ENCODE assay signal across 8 cellular contexts in the genomic region with DNA sequence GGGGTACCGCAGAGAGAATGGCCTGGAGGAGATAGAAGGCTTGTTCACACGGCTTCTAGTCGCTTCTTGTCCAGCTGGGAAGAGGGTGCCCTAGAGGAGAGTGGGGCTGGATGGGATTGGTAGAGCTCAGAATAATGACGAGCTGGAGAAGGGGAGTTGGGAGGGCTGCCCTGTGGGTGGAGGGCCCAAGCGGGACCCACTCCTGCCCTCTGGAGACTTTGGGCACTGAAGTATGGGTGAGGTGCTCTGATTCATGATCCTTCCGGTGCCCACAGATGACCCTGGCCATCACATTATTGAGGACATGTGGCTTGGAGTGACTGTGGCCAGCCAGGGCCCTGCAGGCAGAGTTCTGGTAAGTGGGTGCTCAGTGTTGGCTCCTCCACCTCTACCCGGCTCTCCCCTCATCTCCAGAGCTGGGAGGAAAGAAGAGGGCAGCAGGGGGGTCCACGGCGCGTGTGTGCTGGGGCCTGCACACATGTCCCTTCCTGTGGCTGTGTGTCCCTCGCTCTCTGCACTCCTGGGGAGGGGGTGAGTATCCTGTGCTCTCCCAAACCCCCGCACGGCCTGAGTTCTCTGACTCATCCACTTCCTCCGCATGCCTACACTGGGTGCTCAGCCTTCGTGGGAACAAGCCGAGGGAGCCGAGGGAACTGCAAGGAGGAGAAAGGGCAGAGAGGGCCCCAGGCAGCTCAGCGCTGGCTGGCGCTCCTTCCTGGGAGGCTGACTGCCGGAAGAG. TPM values are rescaled to one million over a fixed set of nuclear protein-coding genes. Genes with fewer than 3 reads are reported as not detected.
DNase-seq lines count a peak whose midpoint lies in the region; ATAC-seq and TF ChIP-seq lines count a peak whose summit lies in the region.

No MANE protein-coding gene starts in this region.

- H3K27me3 ChIP-seq in body of pancreas: no peaks in the 10 kb centered on the region
- no peaks in the 10 kb centered on the region for H3K27me3 ChIP-seq in testis

- H3K4me1 ChIP-seq in body of pancreas (peaks cover 42% of the 10 kb centered on the region), testis (peaks cover 39% of the 10 kb centered on the region)

- TF ChIP-seq POLR2A in body of pancreas (IDR thresholded peaks at IDR 0.05): no peak
- TF ChIP-seq POLR2A in testis (IDR thresholded peaks at IDR 0.05): no peak

- H3K4me3 ChIP-seq in body of pancreas (no peak overlapping the region), testis (no peak overlapping the region)

- ATAC-seq in body of pancreas (peak; percentile 41), HG02870 (IDR thresholded peaks at IDR 0.05; ENCODE audit: unreplicated experiment) (no peak), HG02884 (IDR thresholded peaks at IDR 0.05; ENCODE audit: unreplicated experiment) (no peak)

- TF ChIP-seq CTCF in body of pancreas (IDR thresholded peaks at IDR 0.05) (no peak), testis (IDR thresholded peaks at IDR 0.05) (no peak)

- H3K27ac ChIP-seq in body of pancreas (peak overlapping the region in 1 of 4 donors; percentile 38), testis (no peak overlapping the region)

- DNase-seq in HS-27A (ENCODE audit: low read depth) (peak; percentile 95), body of pancreas (peak in 1 of 4 donors; percentile 44), left kidney (ENCODE audit: low read depth, low spot score) (peak; percentile 58), testis (peak; percentile 24), ecto neural progenitor cell (ENCODE audit: low spot score) (no peak), hippocampal formation (lab: John Stamatoyannopoulos, UW) (no peak)

- intact Hi-C loops in body of pancreas (cut with DNase I) (no loop called here), testis (cut with DNase I; ENCODE audit: low total_unique reads) (no loop called here)

- H3K36me3 ChIP-seq in body of pancreas (replicated peaks in 1 of 2; ENCODE audit: insufficient read depth in 1 of 2, low read depth in 2 of 2) (peaks cover 0 to 2% of the 10 kb centered on the region in 2 donors), testis (ENCODE audit: low read depth, missing control alignments) (no peaks in the 10 kb centered on the region)

- WGBS in body of pancreas, 2 donors: 79 to 80% methylated on average over 19 of the region's 20 CpGs
- 65 to 78% methylated on average over 15 to 20 of the region's 20 CpGs for WGBS in testis, 2 donors

- H3K9me3 ChIP-seq in body of pancreas: no peaks in the 10 kb centered on the region
- H3K9me3 ChIP-seq in testis: no peaks in the 10 kb centered on the region

RNA-seq across cellular contexts. Expression of gene ITGA3, which starts 8.5 kb away (rescaled TPM):
- total RNA-seq in body of pancreas: 10 to 100 TPM; 31.0 to 36.3 TPM
- total RNA-seq in testis: 10 to 100 TPM; 24.2 to 30.7 TPM
- 20.0 TPM for polyA plus RNA-seq in testis (ENCODE audit: insufficient read depth, low read depth, low replicate concordance)

RNA-seq across cellular contexts. Expression of gene PDK2, which starts 30.7 kb away (rescaled TPM):
- total RNA-seq in body of pancreas (100 to 1,000 TPM in 1 of 2 donors, 10 to 100 TPM in 1; 27.0 to 119 TPM), testis (10 to 100 TPM; 50.6 to 62.1 TPM)
- polyA plus RNA-seq in testis (ENCODE audit: insufficient read depth, low read depth, low replicate concordance): 56.4 TPM

Comparison
In these comparisons a context has a peak if more than half of its experiments do, and no peak if none do; other contexts are left out.
1. DNase-seq: peak in HS-27A (single experiment), left kidney (single experiment) and testis (single experiment); none in ecto neural progenitor cell (single experiment) and hippocampal formation (0 of 2).